ENCODE assay signal across 1 cellular context in the genomic region with DNA sequence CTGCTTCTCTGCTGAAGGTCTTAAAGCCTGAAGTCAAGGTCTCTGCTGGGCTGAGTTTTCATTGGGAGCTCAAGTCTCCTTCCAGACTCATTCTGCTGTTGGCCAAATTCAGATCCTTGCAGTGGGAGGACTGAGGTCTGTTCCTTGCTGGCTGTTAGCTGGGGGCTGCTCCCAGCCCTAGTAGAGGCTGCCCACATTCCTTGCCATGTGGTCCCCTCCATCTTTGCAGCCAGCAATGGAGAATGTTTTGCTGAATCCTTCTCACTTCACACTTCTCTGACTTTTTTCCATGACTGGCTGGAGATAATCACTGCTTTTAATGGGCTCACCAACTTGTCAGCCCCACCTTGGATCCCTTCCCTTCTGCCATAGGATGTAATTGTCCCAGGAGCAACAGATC.
TF ChIP-seq lines count a peak whose summit lies in the region.

No MANE protein-coding gene starts in this region.

TF ChIP-seq in SK-N-SH, 30 proteins besides CTCF, POLR2A, EP300 and RAD21:
- TF ChIP-seq, protein P1, sequence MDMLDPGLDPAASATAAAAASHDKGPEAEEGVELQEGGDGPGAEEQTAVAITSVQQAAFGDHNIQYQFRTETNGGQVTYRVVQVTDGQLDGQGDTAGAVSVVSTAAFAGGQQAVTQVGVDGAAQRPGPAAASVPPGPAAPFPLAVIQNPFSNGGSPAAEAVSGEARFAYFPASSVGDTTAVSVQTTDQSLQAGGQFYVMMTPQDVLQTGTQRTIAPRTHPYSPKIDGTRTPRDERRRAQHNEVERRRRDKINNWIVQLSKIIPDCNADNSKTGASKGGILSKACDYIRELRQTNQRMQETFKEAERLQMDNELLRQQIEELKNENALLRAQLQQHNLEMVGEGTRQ (IDR thresholded peaks at IDR 0.05; ENCODE audit: borderline replicate concordance, low read depth, low read length), result no peak
- TF ChIP-seq SIN3A (IDR thresholded peaks at IDR 0.05; ENCODE audit: borderline replicate concordance, low read depth, low read length) (no peak), YY1 (IDR thresholded peaks at IDR 0.05; ENCODE audit: low read depth) (no peak), RXRA (IDR thresholded peaks at IDR 0.05; ENCODE audit: borderline replicate concordance, low read depth) (no peak), RFX5 (IDR thresholded peaks at IDR 0.05; ENCODE audit: low read length) (no peak), NRF1 (IDR thresholded peaks at IDR 0.05; ENCODE audit: low read depth, low read length) (no peak)
- TF ChIP-seq, protein P2, sequence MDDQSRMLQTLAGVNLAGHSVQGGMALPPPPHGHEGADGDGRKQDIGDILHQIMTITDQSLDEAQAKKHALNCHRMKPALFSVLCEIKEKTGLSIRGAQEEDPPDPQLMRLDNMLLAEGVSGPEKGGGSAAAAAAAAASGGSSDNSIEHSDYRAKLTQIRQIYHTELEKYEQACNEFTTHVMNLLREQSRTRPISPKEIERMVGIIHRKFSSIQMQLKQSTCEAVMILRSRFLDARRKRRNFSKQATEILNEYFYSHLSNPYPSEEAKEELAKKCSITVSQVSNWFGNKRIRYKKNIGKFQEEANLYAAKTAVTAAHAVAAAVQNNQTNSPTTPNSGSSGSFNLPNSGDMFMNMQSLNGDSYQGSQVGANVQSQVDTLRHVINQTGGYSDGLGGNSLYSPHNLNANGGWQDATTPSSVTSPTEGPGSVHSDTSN (IDR thresholded peaks at IDR 0.05), result no peak
- TF ChIP-seq, protein P3, sequence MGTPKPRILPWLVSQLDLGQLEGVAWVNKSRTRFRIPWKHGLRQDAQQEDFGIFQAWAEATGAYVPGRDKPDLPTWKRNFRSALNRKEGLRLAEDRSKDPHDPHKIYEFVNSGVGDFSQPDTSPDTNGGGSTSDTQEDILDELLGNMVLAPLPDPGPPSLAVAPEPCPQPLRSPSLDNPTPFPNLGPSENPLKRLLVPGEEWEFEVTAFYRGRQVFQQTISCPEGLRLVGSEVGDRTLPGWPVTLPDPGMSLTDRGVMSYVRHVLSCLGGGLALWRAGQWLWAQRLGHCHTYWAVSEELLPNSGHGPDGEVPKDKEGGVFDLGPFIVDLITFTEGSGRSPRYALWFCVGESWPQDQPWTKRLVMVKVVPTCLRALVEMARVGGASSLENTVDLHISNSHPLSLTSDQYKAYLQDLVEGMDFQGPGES (IDR thresholded peaks at IDR 0.05; ENCODE audit: low read depth, low read length), result no peak
